20 cellular contexts compared by ENCODE assay signal in genomic region chr7:148687555-148687954, GRCh38.
"Had no signal": no experiment of that assay in that cellular context is flagged by ENCODE, and none has a peak within 500 bp of the region (broad histone marks: within the 10 kb centered on the region; RNA-seq: fewer than 3 reads in every experiment).

No MANE protein-coding gene starts in this region.

- H3K4me1 ChIP-seq: neural progenitor cell had no signal

- H3K4me3 ChIP-seq: cardiac muscle cell, neural progenitor cell, upper lobe of left lung had no signal

- H3K9me3 ChIP-seq: upper lobe of left lung had no signal

- H3K27ac ChIP-seq: cardiac muscle cell, neural progenitor cell, upper lobe of left lung had no signal

- H3K27me3 Mint-ChIP-seq: naive thymus-derived CD8-positive, alpha-beta T cell had no signal

- H3K27me3 ChIP-seq: cardiac muscle cell, neural progenitor cell, upper lobe of left lung had no signal

- H3K27ac Mint-ChIP-seq: activated CD4-positive, alpha-beta memory T cell treated with anti-CD3 and anti-CD28 coated beads, Interleukin-2, amount 10 ng/mL, durations not matched to agents 7 days and 5 days; activated CD4-positive, alpha-beta T cell treated with anti-CD3 and anti-CD28 coated beads, Interleukin-2, amount 10 ng/mL, durations not matched to agents 24 days and 14 days; activated T-cell treated with anti-CD3 and anti-CD28 coated beads, Interleukin-2, amount 50 U/mL, for 72 hours; mesothelial cell of epicardium; naive thymus-derived CD8-positive, alpha-beta T cell; neural progenitor cell; T-helper 17 cell had no signal

- H3K9me3 Mint-ChIP-seq: activated CD4-positive, alpha-beta T cell treated with anti-CD3 and anti-CD28 coated beads, Interleukin-2, amount 10 ng/mL, durations not matched to agents 24 days and 14 days; activated T-cell treated with anti-CD3 and anti-CD28 coated beads, Interleukin-2, amount 50 U/mL, for 72 hours; naive thymus-derived CD8-positive, alpha-beta T cell had no signal

- H3K4me2 ChIP-seq: neural progenitor cell had no signal

- ATAC-seq: activated T-cell treated with anti-CD3 and anti-CD28 coated beads, Interleukin-2, amount 50 U/mL, for 72 hours; left ventricle myocardium superior; naive thymus-derived CD8-positive, alpha-beta T cell; T-helper 17 cell had no signal

- H3K36me3 ChIP-seq: cardiac muscle cell, neural progenitor cell, upper lobe of left lung had no signal

- H3K9ac ChIP-seq: neural progenitor cell had no signal

- H3K4me3 Mint-ChIP-seq: activated CD4-positive, alpha-beta memory T cell treated with anti-CD3 and anti-CD28 coated beads, Interleukin-2, amount 10 ng/mL, durations not matched to agents 7 days and 5 days; activated CD4-positive, alpha-beta T cell treated with anti-CD3 and anti-CD28 coated beads, Interleukin-2, amount 10 ng/mL, durations not matched to agents 24 days and 14 days; activated T-cell treated with anti-CD3 and anti-CD28 coated beads, Interleukin-2, amount 50 U/mL, for 72 hours; mesothelial cell of epicardium; naive thymus-derived CD8-positive, alpha-beta T cell; neural progenitor cell; T-helper 17 cell had no signal

- H3K36me3 Mint-ChIP-seq: mesothelial cell of epicardium; naive thymus-derived CD8-positive, alpha-beta T cell; neural progenitor cell had no signal

- H2AFZ ChIP-seq: neural progenitor cell had no signal

- DNase-seq: activated CD4-positive, alpha-beta memory T cell treated with anti-CD3 and anti-CD28 coated beads, Interleukin-2, amount 10 ng/mL, durations not matched to agents 7 days and 5 days; activated CD4-positive, alpha-beta T cell treated with anti-CD3 and anti-CD28 coated beads, Interleukin-2, amount 10 ng/mL, durations not matched to agents 24 days and 14 days; activated CD4-positive, CD25-positive, alpha-beta regulatory T cell; activated gamma-delta T cell; activated naive CD4-positive, alpha-beta T cell treated with anti-CD3 and anti-CD28 coated beads, Interleukin-2, amount 50 U/mL, for 16 hours; activated T-cell treated with anti-CD3 and anti-CD28 coated beads, Interleukin-2, amount 50 U/mL, for 72 hours; erythroblast; hippocampal formation; left ventricle myocardium superior; mammary epithelial cell; naive thymus-derived CD8-positive, alpha-beta T cell; small intestine; stimulated activated CD4-positive, alpha-beta T cell treated with anti-CD3 and anti-CD28 coated beads, Interleukin-2, amount 100 ng/mL, for 24 hours; stimulated activated naive CD4-positive, alpha-beta T cell; SW 1271; T-helper 17 cell; upper lobe of left lung had no signal

- H3K4me1 Mint-ChIP-seq: activated CD4-positive, alpha-beta T cell treated with anti-CD3 and anti-CD28 coated beads, Interleukin-2, amount 10 ng/mL, durations not matched to agents 24 days and 14 days; mesothelial cell of epicardium; neural progenitor cell had no signal
